In genomic region chrX:30060718-30061117, GRCh38 we compare ENCODE assay signal across 10 cellular contexts.
A peak's percentile ranks its signal among the peaks of the same experiment; 100 is the strongest.
DNase-seq lines count a peak whose midpoint lies in the region; ATAC-seq and TF ChIP-seq lines count a peak whose summit lies in the region.
"Had no signal": no experiment of that assay in that cellular context is flagged by ENCODE, and none has a peak within 500 bp of the region (broad histone marks: within the 10 kb centered on the region; RNA-seq: fewer than 3 reads in every experiment).

No MANE protein-coding gene starts in this region.

- H3K27ac Mint-ChIP-seq in mesothelial cell of epicardium, result no peak overlapping the region
- H3K27ac Mint-ChIP-seq: CD14-positive monocyte had no signal

- H3K4me3 Mint-ChIP-seq in mesothelial cell of epicardium, result no peak overlapping the region
- H3K4me3 Mint-ChIP-seq: CD14-positive monocyte had no signal

- DNase-seq in NCI-H82 (lab: John Stamatoyannopoulos, UW) (peak; percentile 5), NCI-H82 treated with DMSO at 0.1 percent for 48 hours (lab: John Stamatoyannopoulos, UW; ENCODE audit: unreplicated experiment) (no peak), NAMALWA (ENCODE audit: low spot score) (peak; percentile 4), epithelial cell of esophagus (ENCODE audit: low read depth) (peak; percentile 4), retinal pigment epithelial cell (ENCODE audit: low read depth) (no peak), mesothelial cell of epicardium (ENCODE audit: low spot score in 2 of 2, unreplicated experiment in 2 of 2) (no peak)
- no peak for DNase-seq in NK-92 treated with Interleukin-12 subunit alpha and Interleukin-12 subunit beta, amount 100 ng/mL, for 24 hours (lab: John Stamatoyannopoulos, UW)
- DNase-seq: NCI-H1694 treated with DMSO at 0.1 percent for 48 hours had no signal

- peak; percentile 42 for TF ChIP-seq CTCF in epithelial cell of esophagus (IDR thresholded peaks at IDR 0.05; ENCODE audit: insufficient read depth, low read depth, low read length, missing control alignments)
- TF ChIP-seq CTCF in retinal pigment epithelial cell (conservative IDR thresholded peaks at IDR 0.05; ENCODE audit: low read depth, low read length), result peak; percentile 59
- TF ChIP-seq CTCF in mesothelial cell of epicardium (IDR thresholded peaks at IDR 0.05; ENCODE audit: unreplicated experiment), result no peak

- H3K27me3 Mint-ChIP-seq in mesothelial cell of epicardium (ENCODE audit: low read depth), result no peaks in the 10 kb centered on the region

- no peaks in the 10 kb centered on the region for H3K36me3 Mint-ChIP-seq in mesothelial cell of epicardium
- H3K36me3 Mint-ChIP-seq: CD14-positive monocyte had no signal

- H3K9me3 Mint-ChIP-seq in mesothelial cell of epicardium, result peaks cover 31% of the 10 kb centered on the region

- peaks cover 4% of the 10 kb centered on the region for H3K4me1 Mint-ChIP-seq in mesothelial cell of epicardium
- H3K4me1 Mint-ChIP-seq: CD14-positive monocyte had no signal

- ATAC-seq in HG03571 (IDR thresholded peaks at IDR 0.05; ENCODE audit: unreplicated experiment), result no peak

- H3K4me3 ChIP-seq in epithelial cell of esophagus (ENCODE audit: low read length), result no peak overlapping the region
- H3K4me3 ChIP-seq in retinal pigment epithelial cell (ENCODE audit: low read length), result no peak overlapping the region

Comparison
In these comparisons a context has a peak if more than half of its experiments do, and no peak if none do; other contexts are left out.
1. DNase-seq: peak in NCI-H82 (single experiment), NAMALWA (single experiment) and epithelial cell of esophagus (single experiment); none in NCI-H82 treated with DMSO at 0.1 percent for 48 hours (single experiment), retinal pigment epithelial cell (single experiment), mesothelial cell of epicardium (0 of 2) and NK-92 treated with Interleukin-12 subunit alpha and Interleukin-12 subunit beta, amount 100 ng/mL, for 24 hours (single experiment).